ENCODE assay signal across 8 cellular contexts in genomic region chr1:175192630-175193338, GRCh38. TPM values are rescaled to one million over a fixed set of nuclear protein-coding genes. Genes with fewer than 3 reads are reported as not detected.
DNase-seq lines count a peak whose midpoint lies in the region; ATAC-seq and TF ChIP-seq lines count a peak whose summit lies in the region.

TSS of gene KIAA0040 (minus strand) at chr1:175192776. CDS start at chr1:175161013, 31,763 bp downstream.

- H3K9me3 ChIP-seq in esophagus (ENCODE audit: control insufficient read depth in 2 of 2, insufficient read depth in 1 of 2, low read depth in 1 of 2, low read length in 1 of 2), result no peaks in the 10 kb centered on the region

- H3K27ac ChIP-seq in esophagus (ENCODE audit: low read depth in 2 of 2, low read length in 1 of 2), result peak within 1 kb of the TSS; percentile 82 to 85

- H3K9me3 Mint-ChIP-seq in naive thymus-derived CD8-positive, alpha-beta T cell, result no peaks in the 10 kb centered on the region
- H3K9me3 Mint-ChIP-seq in stimulated activated naive CD8-positive, alpha-beta T cell treated with anti-CD3 and anti-CD28 coated beads, Interleukin-15, Interleukin-2, amounts not matched to agents 100 ng/mL and 50 ng/mL, for 24 hours, result no peaks in the 10 kb centered on the region

- peaks cover 30 to 82% (median 50%) of the 10 kb centered on the region in 4 donors for H3K4me1 Mint-ChIP-seq in naive thymus-derived CD8-positive, alpha-beta T cell
- peaks cover 61% of the 10 kb centered on the region for H3K4me1 Mint-ChIP-seq in stimulated activated naive CD8-positive, alpha-beta T cell treated with anti-CD3 and anti-CD28 coated beads, Interleukin-15, Interleukin-2, amounts not matched to agents 100 ng/mL and 50 ng/mL, for 24 hours (ENCODE audit: low read depth)

- POLR2A ChIA-PET in AG04449 (lab: Yijun Ruan, JAX), result interaction anchor here (0.7 kb wide), 1 partner anchor 197 kb away, joined by 3 read pairs; no protein-coding TSS in a partner anchor
- POLR2A ChIA-PET in naive thymus-derived CD8-positive, alpha-beta T cell (lab: Charles Lee), result interaction anchor here (6.6 kb wide), 1 partner anchor 16 kb away, joined by 55 read pairs; no protein-coding TSS in a partner anchor

- H3K27me3 ChIP-seq in esophagus (ENCODE audit: control insufficient read depth in 1 of 2, insufficient read depth in 2 of 2, low read length in 2 of 2), result peaks cover 0 to 3% of the 10 kb centered on the region in 2 donors

- H3K4me3 Mint-ChIP-seq in naive thymus-derived CD8-positive, alpha-beta T cell, result peak within 1 kb of the TSS; percentile 95 to 99 (median 98)
- H3K4me3 Mint-ChIP-seq in stimulated activated naive CD8-positive, alpha-beta T cell treated with anti-CD3 and anti-CD28 coated beads, Interleukin-15, Interleukin-2, amounts not matched to agents 100 ng/mL and 50 ng/mL, for 24 hours, result peak within 1 kb of the TSS; percentile 91

- H3K27ac Mint-ChIP-seq in naive thymus-derived CD8-positive, alpha-beta T cell, result peak within 1 kb of the TSS; percentile 90 to 97 (median 94)
- peak within 1 kb of the TSS; percentile 92 for H3K27ac Mint-ChIP-seq in stimulated activated naive CD8-positive, alpha-beta T cell treated with anti-CD3 and anti-CD28 coated beads, Interleukin-15, Interleukin-2, amounts not matched to agents 100 ng/mL and 50 ng/mL, for 24 hours

- no peaks in the 10 kb centered on the region for H3K27me3 Mint-ChIP-seq in naive thymus-derived CD8-positive, alpha-beta T cell
- no peaks in the 10 kb centered on the region for H3K27me3 Mint-ChIP-seq in stimulated activated naive CD8-positive, alpha-beta T cell treated with anti-CD3 and anti-CD28 coated beads, Interleukin-15, Interleukin-2, amounts not matched to agents 100 ng/mL and 50 ng/mL, for 24 hours

- H3K4me3 ChIP-seq in AG04449 (ENCODE audit: low read depth, low read length) (peak within 1 kb of the TSS; percentile 54), esophagus (ENCODE audit: low read depth in 1 of 2, low read length in 2 of 2) (peak within 1 kb of the TSS; percentile 47 to 75)

- peaks cover 0 to 5% (median 1%) of the 10 kb centered on the region in 3 donors for H3K36me3 Mint-ChIP-seq in naive thymus-derived CD8-positive, alpha-beta T cell
- H3K36me3 Mint-ChIP-seq in stimulated activated naive CD8-positive, alpha-beta T cell treated with anti-CD3 and anti-CD28 coated beads, Interleukin-15, Interleukin-2, amounts not matched to agents 100 ng/mL and 50 ng/mL, for 24 hours (ENCODE audit: low read depth), result peaks cover 12% of the 10 kb centered on the region

- ATAC-seq in GM18867 (IDR thresholded peaks at IDR 0.05; ENCODE audit: unreplicated experiment) (peak; percentile 52), HG03095 (IDR thresholded peaks at IDR 0.05; ENCODE audit: unreplicated experiment) (peak; percentile 44)
- ATAC-seq in naive thymus-derived CD8-positive, alpha-beta T cell, result peak; percentile 61 to 70

- CTCF ChIA-PET in AG04449 (lab: Yijun Ruan, JAX), result interaction anchor here (0.7 kb wide), 1 partner anchor 41 kb away, joined by 3 read pairs; no protein-coding TSS in a partner anchor

- DNase-seq in AG04449 (ENCODE audit: low read depth, low spot score) (no peak), NOMO-1 treated with dmso at 0.1 percent for 144 hours (lab: John Stamatoyannopoulos, UW; ENCODE audit: unreplicated experiment) (peak; percentile 75)
- DNase-seq in activated CD8-positive, alpha-beta memory T cell treated with anti-CD3 and anti-CD28 coated beads, Interleukin-2, amount 50 U/mL, for 48 hours, result peak; percentile 80
- peak; percentile 5 to 68 (median 53) for DNase-seq in naive thymus-derived CD8-positive, alpha-beta T cell

- 1 to 2% methylated on average over 38 to 54 of the region's 54 CpGs for WGBS in esophagus, 2 donors

- no peaks in the 10 kb centered on the region for H3K36me3 ChIP-seq in esophagus (ENCODE audit: control insufficient read depth in 2 of 2, insufficient read depth in 2 of 2, low read length in 1 of 2)

- H3K4me1 ChIP-seq in esophagus (ENCODE audit: control insufficient read depth in 2 of 2, insufficient read depth in 2 of 2, low read length in 1 of 2), result peaks cover 0 to 3% of the 10 kb centered on the region in 2 donors

- no peak for TF ChIP-seq CTCF in AG04449 (IDR thresholded peaks at IDR 0.05; ENCODE audit: insufficient read depth, low read length, missing control alignments)

RNA-seq across cellular contexts. Expression of gene KIAA0040, which starts in this region (rescaled TPM):
- 1 to 10 TPM; 2.3 to 4.0 TPM for polyA plus RNA-seq in esophagus
- 10 to 100 TPM; 25.1 to 25.7 TPM for total RNA-seq in naive thymus-derived CD8-positive, alpha-beta T cell
- 10 to 100 TPM; 26.0 to 32.5 (median 28.9) TPM for polyA plus RNA-seq in naive thymus-derived CD8-positive, alpha-beta T cell

Comparison
In these comparisons a context has a peak if more than half of its experiments do, and no peak if none do; other contexts are left out.
1. RNA of gene KIAA0040 (polyA plus RNA-seq): 26.0 to 32.5 TPM in naive thymus-derived CD8-positive, alpha-beta T cell; 2.3 to 4.0 TPM in esophagus; every median in the first group is over 4 times any median in the second.
2. Peak in every context shown above with its lines, with median percentiles within 50 percentile points of each other: ATAC-seq.